In the genomic region with DNA sequence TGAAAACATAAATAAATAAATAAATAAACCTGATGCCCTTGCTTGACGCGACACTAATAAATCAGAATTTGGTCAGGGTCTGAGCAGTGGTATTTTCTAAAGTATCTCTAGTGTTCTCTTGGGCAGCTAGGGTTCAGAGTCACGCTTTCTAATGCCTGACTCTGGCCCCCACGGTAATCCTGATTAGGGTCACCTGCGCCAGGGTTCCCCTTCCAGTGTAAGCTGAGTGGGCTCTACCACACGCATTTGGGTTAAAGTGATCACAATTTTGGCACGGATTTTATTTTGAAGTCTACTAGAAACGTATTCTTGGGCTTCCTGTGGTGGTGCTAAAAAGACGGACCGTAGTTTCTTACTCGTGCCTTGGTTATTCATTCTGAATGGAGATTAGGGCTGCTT, we compare ENCODE assay signal across 8 cellular contexts. TPM values are rescaled to one million over a fixed set of nuclear protein-coding genes. Genes with fewer than 3 reads are reported as not detected.
DNase-seq lines count a peak whose midpoint lies in the region; ATAC-seq and TF ChIP-seq lines count a peak whose summit lies in the region.

No MANE protein-coding gene starts in this region.

- peaks cover 9% of the 10 kb centered on the region for H3K36me3 Mint-ChIP-seq in activated naive CD4-positive, alpha-beta T cell treated with anti-CD3 and anti-CD28 coated beads for 36 hours (ENCODE audit: low read depth)

- CTCF ChIA-PET in activated naive CD4-positive, alpha-beta T cell treated with anti-CD3 and anti-CD28 coated beads for 36 hours (lab: Charles Lee): interaction anchor here (4.2 kb wide), 1 partner anchor 11 kb away, joined by 30 read pairs; no protein-coding TSS in a partner anchor

- intact Hi-C loops in activated naive CD4-positive, alpha-beta T cell treated with anti-CD3 and anti-CD28 coated beads for 36 hours (cut with micrococcal nuclease): loop anchor here (1.0 to 5.0 kb wide), 6 partner anchors 13 to 801 kb away; partner anchors contain the start of genes IL12B, PWWP2A and SLU7
- intact Hi-C loops in psoas muscle (cut with DNase I): no loop called here

- H3K27ac Mint-ChIP-seq in activated naive CD4-positive, alpha-beta T cell treated with anti-CD3 and anti-CD28 coated beads for 36 hours: peak overlapping the region; percentile 94

- no peaks in the 10 kb centered on the region for H3K9me3 Mint-ChIP-seq in activated naive CD4-positive, alpha-beta T cell treated with anti-CD3 and anti-CD28 coated beads for 36 hours

- H3K36me3 ChIP-seq in SK-N-MC (ENCODE audit: insufficient read depth, low read length) (peaks cover 32% of the 10 kb centered on the region), psoas muscle (ENCODE audit: insufficient read depth in 1 of 2, low read depth in 1 of 2) (peaks cover 4 to 40% of the 10 kb centered on the region in 2 donors)

- H3K27me3 ChIP-seq in psoas muscle (ENCODE audit: insufficient read depth in 3 of 3, low read length in 2 of 3): no peaks in the 10 kb centered on the region

- peaks cover 15% of the 10 kb centered on the region for H3K4me1 ChIP-seq in psoas muscle

- TF ChIP-seq CTCF in fibroblast of pulmonary artery (IDR thresholded peaks at IDR 0.05; ENCODE audit: low read length, missing control alignments): no peak
- TF ChIP-seq CTCF in psoas muscle (IDR thresholded peaks at IDR 0.05): no peak
- no peak for TF ChIP-seq CTCF in GM10266 (IDR thresholded peaks at IDR 0.05; ENCODE audit: control insufficient read depth, insufficient read depth, low read depth, missing control alignments)

- H3K9ac ChIP-seq in SK-N-MC (ENCODE audit: insufficient read length): peak overlapping the region; percentile 95

- 3 to 4% (median 4%) methylated on average over 11 of the region's 11 CpGs for WGBS in psoas muscle, 3 donors

- DNase-seq in activated naive CD4-positive, alpha-beta T cell treated with anti-CD3 and anti-CD28 coated beads for 36 hours: no peak
- no peak for DNase-seq in activated naive CD4-positive, alpha-beta T cell (lab: John Stamatoyannopoulos, UW)
- DNase-seq in SK-N-MC (ENCODE audit: low read depth, low spot score): no peak
- no peak for DNase-seq in fibroblast of pulmonary artery (ENCODE audit: low read depth)
- DNase-seq in psoas muscle: no peak
- no peak for DNase-seq in NCI-H2171 treated with DMSO at 0.1 percent for 48 hours (lab: John Stamatoyannopoulos, UW)
- no peak for DNase-seq in NCI-H526 (lab: John Stamatoyannopoulos, UW)
- no peak for DNase-seq in GM10266 (ENCODE audit: extremely low spot score)

- H3K27me3 Mint-ChIP-seq in activated naive CD4-positive, alpha-beta T cell treated with anti-CD3 and anti-CD28 coated beads for 36 hours (ENCODE audit: low read depth): no peaks in the 10 kb centered on the region

- ATAC-seq in psoas muscle: peak in 2 of 4 donors; percentile 11 to 25

- peak overlapping the region; percentile 98 for H3K4me3 Mint-ChIP-seq in activated naive CD4-positive, alpha-beta T cell treated with anti-CD3 and anti-CD28 coated beads for 36 hours

- peak overlapping the region; percentile 98 for H3K4me3 ChIP-seq in SK-N-MC
- peak overlapping the region; percentile 90 for H3K4me3 ChIP-seq in fibroblast of pulmonary artery (replicated peaks; ENCODE audit: low read depth, low read length)
- peak overlapping the region; percentile 91 for H3K4me3 ChIP-seq in psoas muscle

- H3K4me1 Mint-ChIP-seq in activated naive CD4-positive, alpha-beta T cell treated with anti-CD3 and anti-CD28 coated beads for 36 hours (ENCODE audit: low read depth): peaks cover 27% of the 10 kb centered on the region

- H3K9me3 ChIP-seq in SK-N-MC (ENCODE audit: low read depth, low read length): no peaks in the 10 kb centered on the region
- H3K9me3 ChIP-seq in psoas muscle: no peaks in the 10 kb centered on the region

- H3K27ac ChIP-seq in SK-N-MC (no peak overlapping the region), psoas muscle (peak overlapping the region; percentile 93)

RNA-seq across cellular contexts. Expression of gene TTC1, which starts 0.7 kb away (rescaled TPM):
- total RNA-seq in activated naive CD4-positive, alpha-beta T cell treated with anti-CD3 and anti-CD28 coated beads for 36 hours: 10 to 100 TPM; 46.0 to 47.1 TPM
- 10 to 100 TPM; 55.2 to 64.3 (median 57.8) TPM for total RNA-seq in psoas muscle
- 100 to 1,000 TPM in 1 of 3 donors, 10 to 100 TPM in 2; 80.3 to 181 (median 82.0) TPM for polyA plus RNA-seq in psoas muscle
